Comparison of ENCODE assay signal across 8 cellular contexts in genomic region chr15:89333959-89334509, GRCh38. TPM values are rescaled to one million over a fixed set of nuclear protein-coding genes. Genes with fewer than 3 reads are reported as not detected.
DNase-seq lines count a peak whose midpoint lies in the region; ATAC-seq, FAIRE-seq and TF ChIP-seq lines count a peak whose summit lies in the region.

No MANE protein-coding gene starts in this region.

- H3K27me3 ChIP-seq in keratinocyte (ENCODE audit: control insufficient read depth, extremely low read depth, insufficient read depth, low read length), result no peaks in the 10 kb centered on the region
- no peaks in the 10 kb centered on the region for H3K27me3 ChIP-seq in thoracic aorta (replicated peaks; ENCODE audit: insufficient read depth)

- H3K9me3 ChIP-seq in keratinocyte (ENCODE audit: control insufficient read depth, low read depth, low read length) (no peaks in the 10 kb centered on the region), thoracic aorta (no peaks in the 10 kb centered on the region)

- peak overlapping the region; percentile 64 for H2AFZ ChIP-seq in keratinocyte (ENCODE audit: control insufficient read depth, low read length)

- ATAC-seq in HG02759 (IDR thresholded peaks at IDR 0.05; ENCODE audit: unreplicated experiment), result peak; percentile 0
- ATAC-seq in thoracic aorta (ENCODE audit: insufficient number of reproducible peaks, low FRiP score, low read depth), result no peak
- no peak for ATAC-seq in HG03354 (IDR thresholded peaks at IDR 0.05; ENCODE audit: poor library complexity, severe bottlenecking, unreplicated experiment)

- peaks cover 9% of the 10 kb centered on the region for H3K27me3 Mint-ChIP-seq in activated naive CD8-positive, alpha-beta T cell treated with anti-CD3 and anti-CD28 coated beads for 36 hours

- peak overlapping the region; percentile 76 for H3K27ac Mint-ChIP-seq in activated naive CD8-positive, alpha-beta T cell treated with anti-CD3 and anti-CD28 coated beads for 36 hours

- H3K4me1 ChIP-seq in keratinocyte (ENCODE audit: control insufficient read depth, extremely low read depth, insufficient read depth, low read length) (peaks cover 30% of the 10 kb centered on the region), thoracic aorta (ENCODE audit: control insufficient read depth in 1 of 2, low read depth in 2 of 2) (peaks cover 26 to 58% of the 10 kb centered on the region in 2 donors)

- dilution Hi-C loops in keratinocyte (cut with MboI; ENCODE audit: extremely low pct_ligation_motif_present, low sequenced_read_pairs), result no loop called here

- H3K9ac ChIP-seq in keratinocyte (ENCODE audit: control insufficient read depth, extremely low read depth, insufficient read depth, low read length), result peak overlapping the region; percentile 94

- H3K79me2 ChIP-seq in keratinocyte (ENCODE audit: control insufficient read depth, insufficient read depth, low read length), result peaks cover 54% of the 10 kb centered on the region

- peaks cover 60% of the 10 kb centered on the region for H3K4me1 Mint-ChIP-seq in activated naive CD8-positive, alpha-beta T cell treated with anti-CD3 and anti-CD28 coated beads for 36 hours

- H3K4me3 ChIP-seq in GM12875 (ENCODE audit: low read depth, low read length) (peak overlapping the region; percentile 94), keratinocyte (ENCODE audit: control insufficient read depth in 2 of 3, extremely low read depth in 1 of 3, insufficient read depth in 2 of 3, low read depth in 1 of 3, low read length in 3 of 3) (peak overlapping the region; percentile 79 to 90 (median 88)), thoracic aorta (peak overlapping the region; percentile 84)

- peaks cover 2% of the 10 kb centered on the region for H3K9me3 Mint-ChIP-seq in activated naive CD8-positive, alpha-beta T cell treated with anti-CD3 and anti-CD28 coated beads for 36 hours

- no peak for DNase-seq in activated naive CD8-positive, alpha-beta T cell treated with anti-CD3 and anti-CD28 coated beads for 36 hours
- DNase-seq in keratinocyte (ENCODE audit: low read depth, low spot score) (no peak), thoracic aorta (ENCODE audit: low spot score) (no peak), NCI-H510A treated with DMSO at 0.1 percent for 48 hours (lab: John Stamatoyannopoulos, UW) (no peak), hippocampal formation (lab: John Stamatoyannopoulos, UW) (no peak)

- H4K20me1 ChIP-seq in keratinocyte (ENCODE audit: control insufficient read depth, extremely low read depth, insufficient read depth, low read length), result peaks cover 16% of the 10 kb centered on the region

- peak overlapping the region; percentile 64 for H3K4me2 ChIP-seq in keratinocyte (ENCODE audit: control insufficient read depth, extremely low read depth, insufficient read depth, low read depth, low read length)

- H3K36me3 Mint-ChIP-seq in activated naive CD8-positive, alpha-beta T cell treated with anti-CD3 and anti-CD28 coated beads for 36 hours, result peaks cover 40% of the 10 kb centered on the region

- H3K27ac ChIP-seq in keratinocyte (ENCODE audit: control insufficient read depth, insufficient read depth, low read length) (peak overlapping the region; percentile 82), thoracic aorta (peak overlapping the region; percentile 76 to 86)

- TF ChIP-seq CTCF in GM12875 (IDR thresholded peaks at IDR 0.05; ENCODE audit: borderline replicate concordance, insufficient read depth, low read depth, low read length) (no peak), keratinocyte (optimal IDR thresholded peaks at IDR 0.05 in 1 of 3, IDR thresholded peaks at IDR 0.05 in 1 of 3, conservative IDR thresholded peaks at IDR 0.05 in 1 of 3; ENCODE audit: extremely low read depth in 1 of 3, insufficient read depth in 2 of 3, low read length in 3 of 3) (no peak), thoracic aorta (IDR thresholded peaks at IDR 0.05) (no peak)

- peaks cover 2% of the 10 kb centered on the region for H3K9me1 ChIP-seq in keratinocyte (ENCODE audit: control insufficient read depth, extremely low read depth, insufficient read depth, low read length)

- H3K36me3 ChIP-seq in keratinocyte (ENCODE audit: control insufficient read depth in 2 of 2, extremely low read depth in 1 of 2, insufficient read depth in 2 of 2, low read length in 2 of 2), result peaks cover 28 to 36% of the 10 kb centered on the region in 2 experiments
- H3K36me3 ChIP-seq in thoracic aorta, result peaks cover 26% of the 10 kb centered on the region

- FAIRE-seq in keratinocyte (lab: Jason Lieb, UNC), result no peak

- peak overlapping the region; percentile 87 for H3K4me3 Mint-ChIP-seq in activated naive CD8-positive, alpha-beta T cell treated with anti-CD3 and anti-CD28 coated beads for 36 hours

RNA-seq across cellular contexts. Expression of gene POLG, which starts 0.6 kb away (rescaled TPM):
- total RNA-seq in activated naive CD8-positive, alpha-beta T cell treated with anti-CD3 and anti-CD28 coated beads for 36 hours, result 100 to 1,000 TPM in 1 of 2 experiments, 10 to 100 TPM in 1; 96.1 to 102 TPM
- 27.3 to 40.4 TPM (median 29.6 TPM) in 3 replicates for polyA plus RNA-seq in keratinocyte
- polyA plus RNA-seq in keratinocyte (2011; ENCODE audit: low read depth), result 43.8 TPM
- 16.4 and 19.9 TPM in 2 replicates for polyA plus RNA-seq in keratinocyte (2011; cell fraction: cytosol; rRNA removed)
- polyA plus RNA-seq in keratinocyte (2011; cell fraction: nucleus; rRNA removed), result 118 and 119 TPM in 2 replicates
- polyA plus RNA-seq in keratinocyte (2012; ENCODE audit: low replicate concordance), result 38.1 and 46.6 TPM in 2 replicates
- polyA minus RNA-seq in keratinocyte, result 23.5 to 66.7 TPM (median 34.2 TPM) in 3 replicates
- polyA minus RNA-seq in keratinocyte (2011; cell fraction: cytosol; rRNA and poly(A)+ RNA removed), result 27.0 TPM
- 56.3 and 60.3 TPM in 2 replicates for polyA minus RNA-seq in keratinocyte (2011; cell fraction: nucleus; rRNA and poly(A)+ RNA removed)
- 10 to 100 TPM; 89.2 to 89.8 TPM for total RNA-seq in thoracic aorta
